In the genomic region with DNA sequence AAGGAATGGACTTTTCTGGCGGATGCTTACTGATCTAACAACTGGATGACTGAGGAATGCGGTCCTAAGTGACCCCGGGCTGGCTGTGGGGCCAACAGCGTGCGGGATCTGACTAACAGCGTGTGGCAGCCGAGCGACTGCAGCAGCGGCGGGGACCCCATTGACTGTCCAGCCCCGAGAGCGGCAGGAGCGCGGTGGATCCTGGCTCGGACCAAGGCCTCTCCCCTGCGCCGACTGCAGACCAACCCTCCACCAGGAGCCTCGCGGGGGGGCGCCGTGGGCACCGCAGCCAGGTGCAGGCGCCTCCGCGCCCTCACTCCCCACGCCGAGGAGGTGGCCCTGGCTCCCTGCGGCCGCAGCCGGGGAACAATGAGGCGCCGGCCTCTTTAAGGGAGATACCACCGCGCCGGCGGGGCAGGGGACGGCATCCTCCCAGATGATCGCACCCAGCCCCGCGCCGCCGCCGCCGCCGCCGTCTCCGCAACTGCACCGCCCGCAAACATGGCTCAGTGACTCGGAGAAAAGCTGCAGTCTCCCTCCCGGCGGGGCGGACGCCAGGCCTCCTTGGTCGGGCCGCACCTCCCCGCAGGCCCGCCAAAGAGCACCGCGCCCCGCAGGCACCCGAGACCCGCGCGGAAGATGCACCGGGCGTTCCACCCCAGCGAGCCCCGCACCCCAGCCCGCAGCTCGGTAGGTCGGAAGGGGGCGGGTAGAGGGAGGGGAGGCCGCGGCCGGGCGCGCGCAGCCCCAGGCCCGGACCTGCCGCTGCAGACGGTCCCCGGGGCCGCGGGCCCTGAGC, we compare ENCODE assay signal across 1 cellular context.
TF ChIP-seq lines count a peak whose summit lies in the region.

No MANE protein-coding gene starts in this region.

TF ChIP-seq in A549, 52 proteins besides CTCF, POLR2A, EP300 and RAD21 (continued from another document):
- TF ChIP-seq MAX (IDR thresholded peaks at IDR 0.05) (no peak; the same call in 1 of the 2 replicates), KDM1A (IDR thresholded peaks at IDR 0.05; ENCODE audit: low read depth) (no peak), CEBPB (IDR thresholded peaks at IDR 0.05) (no peak), ZC3H11A (IDR thresholded peaks at IDR 0.05) (no peak), NPAS2 (CRISPR knock-in tag; IDR thresholded peaks at IDR 0.05; ENCODE audit: borderline replicate concordance) (no peak), CHD2 (IDR thresholded peaks at IDR 0.05; ENCODE audit: low read length, partially characterized antibody) (no peak), HEYL (CRISPR knock-in tag; IDR thresholded peaks at IDR 0.05) (no peak), EHF (CRISPR knock-in tag; IDR thresholded peaks at IDR 0.05) (no peak), ELK1 (IDR thresholded peaks at IDR 0.05; ENCODE audit: low read depth, low read length) (no peak)
- TF ChIP-seq, protein P1, sequence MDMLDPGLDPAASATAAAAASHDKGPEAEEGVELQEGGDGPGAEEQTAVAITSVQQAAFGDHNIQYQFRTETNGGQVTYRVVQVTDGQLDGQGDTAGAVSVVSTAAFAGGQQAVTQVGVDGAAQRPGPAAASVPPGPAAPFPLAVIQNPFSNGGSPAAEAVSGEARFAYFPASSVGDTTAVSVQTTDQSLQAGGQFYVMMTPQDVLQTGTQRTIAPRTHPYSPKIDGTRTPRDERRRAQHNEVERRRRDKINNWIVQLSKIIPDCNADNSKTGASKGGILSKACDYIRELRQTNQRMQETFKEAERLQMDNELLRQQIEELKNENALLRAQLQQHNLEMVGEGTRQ (IDR thresholded peaks at IDR 0.05), result no peak
- TF ChIP-seq, protein P2, sequence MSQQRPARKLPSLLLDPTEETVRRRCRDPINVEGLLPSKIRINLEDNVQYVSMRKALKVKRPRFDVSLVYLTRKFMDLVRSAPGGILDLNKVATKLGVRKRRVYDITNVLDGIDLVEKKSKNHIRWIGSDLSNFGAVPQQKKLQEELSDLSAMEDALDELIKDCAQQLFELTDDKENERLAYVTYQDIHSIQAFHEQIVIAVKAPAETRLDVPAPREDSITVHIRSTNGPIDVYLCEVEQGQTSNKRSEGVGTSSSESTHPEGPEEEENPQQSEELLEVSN (IDR thresholded peaks at IDR 0.05; ENCODE audit: borderline replicate concordance, low read depth), result 0 out of 2 replicates have a peak, but pooled peaks have one; percentile 16
